7 cellular contexts compared by ENCODE assay signal in genomic region chr5:22023784-22024183, GRCh38.
"Had no signal": no experiment of that assay in that cellular context is flagged by ENCODE, and none has a peak within 500 bp of the region (broad histone marks: within the 10 kb centered on the region; RNA-seq: fewer than 3 reads in every experiment).

No MANE protein-coding gene starts in this region.

- DNase-seq: GM23248, GOT3, H7, HFFc6, IMR-90, KG1 had no signal

- H3K4me3 Mint-ChIP-seq: HFFc6 had no signal

- H3K27ac Mint-ChIP-seq: HFFc6 had no signal

- ATAC-seq: HCT116 had no signal
